In genomic region chr9:89955626-89956025, GRCh38 we compare ENCODE assay signal across 25 cellular contexts.
"Had no signal": no experiment of that assay in that cellular context is flagged by ENCODE, and none has a peak within 500 bp of the region (broad histone marks: within the 10 kb centered on the region; RNA-seq: fewer than 3 reads in every experiment).

No MANE protein-coding gene starts in this region.

- H3K27ac ChIP-seq: ovary, parathyroid adenoma, psoas muscle, right lobe of liver, sigmoid colon, stomach, thoracic aorta, thyroid gland, tibial nerve, upper lobe of left lung, uterus had no signal

- H3K36me3 ChIP-seq: ovary, right lobe of liver, sigmoid colon, stomach, thoracic aorta, thyroid gland, tibial nerve, upper lobe of left lung, uterus had no signal

- H3K4me1 ChIP-seq: parathyroid adenoma, right lobe of liver, thyroid gland, tibial nerve, uterus had no signal

- H3K4me3 ChIP-seq: ovary, psoas muscle, right lobe of liver, sigmoid colon, stomach, thoracic aorta, thyroid gland, tibial nerve, upper lobe of left lung, uterus had no signal

- H3K9me3 ChIP-seq: ovary, psoas muscle, right lobe of liver, sigmoid colon, stomach, thoracic aorta, thyroid gland, tibial nerve, upper lobe of left lung, uterus had no signal

- H3K27me3 ChIP-seq: ovary, right lobe of liver, sigmoid colon, stomach, thyroid gland, tibial nerve, upper lobe of left lung, uterus had no signal

- H3K9ac ChIP-seq: parathyroid adenoma had no signal

- DNase-seq: naive B cell; naive thymus-derived CD8-positive, alpha-beta T cell; nephron progenitor cell; occipital lobe; ovary; posterior cingulate gyrus; psoas muscle; right cardiac atrium; right lobe of liver; sigmoid colon; small intestine; stimulated activated CD4-positive, alpha-beta T cell treated with anti-CD3 and anti-CD28 coated beads, Interleukin-15, amount 100 ng/mL, for 24 hours; stimulated activated CD4-positive, alpha-beta T cell treated with anti-CD3 and anti-CD28 coated beads, Interleukin-2, amount 100 ng/mL, for 24 hours; stimulated activated CD4-positive, alpha-beta T cell treated with anti-CD3 and anti-CD28 coated beads, Interleukin-2, amount 100 ng/mL, for 48 hours; stimulated activated CD4-positive, alpha-beta T cell treated with anti-CD3 and anti-CD28 coated beads, Interleukin-4, amount 100 ng/mL, for 24 hours; stimulated activated naive B cell treated with anti-CD40 and anti-IgM and Interleukin-4, amounts not matched to agents 10 μg/mL and 1 μg/mL and 100 μg/mL, for 72 hours; stimulated activated naive CD4-positive, alpha-beta T cell treated with Interleukin-2 at 50 U/mL for 16 hours; stomach; thyroid gland; trophoblast cell; upper lobe of left lung; uterus had no signal
